In the genomic region with DNA sequence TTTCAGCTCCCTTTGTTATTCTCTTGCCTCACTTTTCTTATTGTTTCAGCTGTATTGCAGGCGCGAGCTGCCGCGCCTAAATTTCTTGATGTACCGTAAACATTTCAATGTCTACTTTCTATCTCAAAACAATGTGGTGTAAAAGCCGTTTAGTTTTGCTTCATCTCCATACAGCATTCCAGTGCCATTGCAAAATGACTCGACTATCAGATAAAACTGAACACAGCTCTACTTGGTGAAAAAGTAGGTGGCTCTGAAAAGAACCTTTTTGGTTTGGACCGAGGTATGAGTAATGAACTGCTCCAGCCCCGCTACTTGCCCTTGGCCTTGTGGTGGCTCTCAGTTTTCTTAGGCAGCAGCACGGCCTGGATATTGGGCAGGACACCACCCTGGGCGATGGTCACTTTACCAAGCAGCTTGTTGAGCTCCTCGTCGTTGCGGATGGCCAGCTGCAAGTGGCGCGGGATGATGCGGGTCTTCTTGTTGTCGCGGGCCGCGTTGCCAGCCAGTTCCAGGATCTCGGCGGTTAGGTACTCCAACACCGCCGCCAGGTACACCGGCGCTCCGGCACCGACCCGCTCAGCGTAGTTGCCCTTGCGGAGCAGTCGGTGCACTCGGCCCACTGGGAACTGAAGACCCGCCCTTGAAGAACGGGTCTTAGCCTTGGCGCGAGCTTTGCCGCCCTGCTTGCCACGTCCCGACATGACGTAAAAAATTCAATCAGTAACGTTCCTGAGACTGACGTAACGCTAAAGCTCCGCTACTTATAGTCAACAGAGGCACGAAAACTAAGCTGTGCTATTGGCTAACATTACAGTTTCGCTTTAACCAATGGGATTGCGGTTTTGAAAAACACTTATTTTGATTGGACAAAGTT, we compare ENCODE assay signal across 1 cellular context.
TF ChIP-seq lines count a peak whose summit lies in the region.

No MANE protein-coding gene starts in this region.

TF ChIP-seq in GM12878, 131 proteins besides CTCF, POLR2A, EP300 and RAD21 (continued from another document and continues in another):
- TF ChIP-seq CEBPB (IDR thresholded peaks at IDR 0.05; ENCODE audit: borderline replicate concordance in 1 of 2, low read depth in 2 of 2, low read length in 2 of 2) (no peak), MTA3 (IDR thresholded peaks at IDR 0.05; ENCODE audit: borderline replicate concordance, low read length) (peak; percentile 85; the same call in 1 of the 2 replicates), CHD1 (IDR thresholded peaks at IDR 0.05; ENCODE audit: low read depth, low read length) (peak; percentile 94), RELA (IDR thresholded peaks at IDR 0.05; ENCODE audit: borderline replicate concordance, partially characterized antibody) (peak; percentile 63), SP1 (IDR thresholded peaks at IDR 0.05; ENCODE audit: low read depth, low read length) (peak; percentile 92), RCOR1 (conservative IDR thresholded peaks at IDR 0.05; ENCODE audit: low read depth, low read length) (no peak), PAX5 (IDR thresholded peaks at IDR 0.05; ENCODE audit: borderline replicate concordance, low read depth, low read length) (no peak), NBN (IDR thresholded peaks at IDR 0.05) (peak; percentile 82), TBL1XR1 (IDR thresholded peaks at IDR 0.05; ENCODE audit: low read depth, low read length) (no peak), GABPA (IDR thresholded peaks at IDR 0.05; ENCODE audit: low read depth) (peak; percentile 14; the same call in 1 of the 2 replicates), ZZZ3 (IDR thresholded peaks at IDR 0.05; ENCODE audit: control insufficient read depth, insufficient read length, low read depth) (no peak), SRF (IDR thresholded peaks at IDR 0.05; ENCODE audit: low read depth in 2 of 2, low read length in 2 of 2) (no peak), LARP7 (IDR thresholded peaks at IDR 0.05) (0 out of 2 replicates have a peak, but pooled peaks have one; percentile 25), NR2C2 (IDR thresholded peaks at IDR 0.05; ENCODE audit: borderline replicate concordance, control insufficient read depth, insufficient read length, low read depth) (no peak), MTA2 (IDR thresholded peaks at IDR 0.05; ENCODE audit: low read depth) (0 out of 2 replicates have a peak, but pooled peaks have one; percentile 8), SIN3A (IDR thresholded peaks at IDR 0.05; ENCODE audit: low read depth, low read length) (no peak; the same call in 1 of the 2 replicates), ZNF384 (IDR thresholded peaks at IDR 0.05; ENCODE audit: borderline replicate concordance, low read depth, low read length) (no peak), ZNF24 (IDR thresholded peaks at IDR 0.05) (no peak), SMAD1 (IDR thresholded peaks at IDR 0.05; ENCODE audit: low read depth, partially characterized antibody) (peak; percentile 2), ATF7 (IDR thresholded peaks at IDR 0.05; ENCODE audit: low read depth) (peak; percentile 98)
- TF ChIP-seq, protein P1, sequence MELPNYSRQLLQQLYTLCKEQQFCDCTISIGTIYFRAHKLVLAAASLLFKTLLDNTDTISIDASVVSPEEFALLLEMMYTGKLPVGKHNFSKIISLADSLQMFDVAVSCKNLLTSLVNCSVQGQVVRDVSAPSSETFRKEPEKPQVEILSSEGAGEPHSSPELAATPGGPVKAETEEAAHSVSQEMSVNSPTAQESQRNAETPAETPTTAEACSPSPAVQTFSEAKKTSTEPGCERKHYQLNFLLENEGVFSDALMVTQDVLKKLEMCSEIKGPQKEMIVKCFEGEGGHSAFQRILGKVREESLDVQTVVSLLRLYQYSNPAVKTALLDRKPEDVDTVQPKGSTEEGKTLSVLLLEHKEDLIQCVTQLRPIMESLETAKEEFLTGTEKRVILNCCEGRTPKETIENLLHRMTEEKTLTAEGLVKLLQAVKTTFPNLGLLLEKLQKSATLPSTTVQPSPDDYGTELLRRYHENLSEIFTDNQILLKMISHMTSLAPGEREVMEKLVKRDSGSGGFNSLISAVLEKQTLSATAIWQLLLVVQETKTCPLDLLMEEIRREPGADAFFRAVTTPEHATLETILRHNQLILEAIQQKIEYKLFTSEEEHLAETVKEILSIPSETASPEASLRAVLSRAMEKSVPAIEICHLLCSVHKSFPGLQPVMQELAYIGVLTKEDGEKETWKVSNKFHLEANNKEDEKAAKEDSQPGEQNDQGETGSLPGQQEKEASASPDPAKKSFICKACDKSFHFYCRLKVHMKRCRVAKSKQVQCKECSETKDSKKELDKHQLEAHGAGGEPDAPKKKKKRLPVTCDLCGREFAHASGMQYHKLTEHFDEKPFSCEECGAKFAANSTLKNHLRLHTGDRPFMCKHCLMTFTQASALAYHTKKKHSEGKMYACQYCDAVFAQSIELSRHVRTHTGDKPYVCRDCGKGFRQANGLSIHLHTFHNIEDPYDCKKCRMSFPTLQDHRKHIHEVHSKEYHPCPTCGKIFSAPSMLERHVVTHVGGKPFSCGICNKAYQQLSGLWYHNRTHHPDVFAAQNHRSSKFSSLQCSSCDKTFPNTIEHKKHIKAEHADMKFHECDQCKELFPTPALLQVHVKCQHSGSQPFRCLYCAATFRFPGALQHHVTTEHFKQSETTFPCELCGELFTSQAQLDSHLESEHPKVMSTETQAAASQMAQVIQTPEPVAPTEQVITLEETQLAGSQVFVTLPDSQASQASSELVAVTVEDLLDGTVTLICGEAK (IDR thresholded peaks at IDR 0.05; ENCODE audit: borderline replicate concordance) = no peak; the same call in 1 of the 2 replicates
- TF ChIP-seq, protein P2, sequence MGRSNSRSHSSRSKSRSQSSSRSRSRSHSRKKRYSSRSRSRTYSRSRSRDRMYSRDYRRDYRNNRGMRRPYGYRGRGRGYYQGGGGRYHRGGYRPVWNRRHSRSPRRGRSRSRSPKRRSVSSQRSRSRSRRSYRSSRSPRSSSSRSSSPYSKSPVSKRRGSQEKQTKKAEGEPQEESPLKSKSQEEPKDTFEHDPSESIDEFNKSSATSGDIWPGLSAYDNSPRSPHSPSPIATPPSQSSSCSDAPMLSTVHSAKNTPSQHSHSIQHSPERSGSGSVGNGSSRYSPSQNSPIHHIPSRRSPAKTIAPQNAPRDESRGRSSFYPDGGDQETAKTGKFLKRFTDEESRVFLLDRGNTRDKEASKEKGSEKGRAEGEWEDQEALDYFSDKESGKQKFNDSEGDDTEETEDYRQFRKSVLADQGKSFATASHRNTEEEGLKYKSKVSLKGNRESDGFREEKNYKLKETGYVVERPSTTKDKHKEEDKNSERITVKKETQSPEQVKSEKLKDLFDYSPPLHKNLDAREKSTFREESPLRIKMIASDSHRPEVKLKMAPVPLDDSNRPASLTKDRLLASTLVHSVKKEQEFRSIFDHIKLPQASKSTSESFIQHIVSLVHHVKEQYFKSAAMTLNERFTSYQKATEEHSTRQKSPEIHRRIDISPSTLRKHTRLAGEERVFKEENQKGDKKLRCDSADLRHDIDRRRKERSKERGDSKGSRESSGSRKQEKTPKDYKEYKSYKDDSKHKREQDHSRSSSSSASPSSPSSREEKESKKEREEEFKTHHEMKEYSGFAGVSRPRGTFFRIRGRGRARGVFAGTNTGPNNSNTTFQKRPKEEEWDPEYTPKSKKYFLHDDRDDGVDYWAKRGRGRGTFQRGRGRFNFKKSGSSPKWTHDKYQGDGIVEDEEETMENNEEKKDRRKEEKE (IDR thresholded peaks at IDR 0.05) = no peak
- TF ChIP-seq, protein P3, sequence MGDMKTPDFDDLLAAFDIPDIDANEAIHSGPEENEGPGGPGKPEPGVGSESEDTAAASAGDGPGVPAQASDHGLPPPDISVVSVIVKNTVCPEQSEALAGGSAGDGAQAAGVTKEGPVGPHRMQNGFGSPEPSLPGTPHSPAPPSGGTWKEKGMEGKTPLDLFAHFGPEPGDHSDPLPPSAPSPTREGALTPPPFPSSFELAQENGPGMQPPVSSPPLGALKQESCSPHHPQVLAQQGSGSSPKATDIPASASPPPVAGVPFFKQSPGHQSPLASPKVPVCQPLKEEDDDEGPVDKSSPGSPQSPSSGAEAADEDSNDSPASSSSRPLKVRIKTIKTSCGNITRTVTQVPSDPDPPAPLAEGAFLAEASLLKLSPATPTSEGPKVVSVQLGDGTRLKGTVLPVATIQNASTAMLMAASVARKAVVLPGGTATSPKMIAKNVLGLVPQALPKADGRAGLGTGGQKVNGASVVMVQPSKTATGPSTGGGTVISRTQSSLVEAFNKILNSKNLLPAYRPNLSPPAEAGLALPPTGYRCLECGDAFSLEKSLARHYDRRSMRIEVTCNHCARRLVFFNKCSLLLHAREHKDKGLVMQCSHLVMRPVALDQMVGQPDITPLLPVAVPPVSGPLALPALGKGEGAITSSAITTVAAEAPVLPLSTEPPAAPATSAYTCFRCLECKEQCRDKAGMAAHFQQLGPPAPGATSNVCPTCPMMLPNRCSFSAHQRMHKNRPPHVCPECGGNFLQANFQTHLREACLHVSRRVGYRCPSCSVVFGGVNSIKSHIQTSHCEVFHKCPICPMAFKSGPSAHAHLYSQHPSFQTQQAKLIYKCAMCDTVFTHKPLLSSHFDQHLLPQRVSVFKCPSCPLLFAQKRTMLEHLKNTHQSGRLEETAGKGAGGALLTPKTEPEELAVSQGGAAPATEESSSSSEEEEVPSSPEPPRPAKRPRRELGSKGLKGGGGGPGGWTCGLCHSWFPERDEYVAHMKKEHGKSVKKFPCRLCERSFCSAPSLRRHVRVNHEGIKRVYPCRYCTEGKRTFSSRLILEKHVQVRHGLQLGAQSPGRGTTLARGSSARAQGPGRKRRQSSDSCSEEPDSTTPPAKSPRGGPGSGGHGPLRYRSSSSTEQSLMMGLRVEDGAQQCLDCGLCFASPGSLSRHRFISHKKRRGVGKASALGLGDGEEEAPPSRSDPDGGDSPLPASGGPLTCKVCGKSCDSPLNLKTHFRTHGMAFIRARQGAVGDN (IDR thresholded peaks at IDR 0.05) = 0 out of 2 replicates have a peak, but pooled peaks have one; percentile 38
- TF ChIP-seq, protein P4, sequence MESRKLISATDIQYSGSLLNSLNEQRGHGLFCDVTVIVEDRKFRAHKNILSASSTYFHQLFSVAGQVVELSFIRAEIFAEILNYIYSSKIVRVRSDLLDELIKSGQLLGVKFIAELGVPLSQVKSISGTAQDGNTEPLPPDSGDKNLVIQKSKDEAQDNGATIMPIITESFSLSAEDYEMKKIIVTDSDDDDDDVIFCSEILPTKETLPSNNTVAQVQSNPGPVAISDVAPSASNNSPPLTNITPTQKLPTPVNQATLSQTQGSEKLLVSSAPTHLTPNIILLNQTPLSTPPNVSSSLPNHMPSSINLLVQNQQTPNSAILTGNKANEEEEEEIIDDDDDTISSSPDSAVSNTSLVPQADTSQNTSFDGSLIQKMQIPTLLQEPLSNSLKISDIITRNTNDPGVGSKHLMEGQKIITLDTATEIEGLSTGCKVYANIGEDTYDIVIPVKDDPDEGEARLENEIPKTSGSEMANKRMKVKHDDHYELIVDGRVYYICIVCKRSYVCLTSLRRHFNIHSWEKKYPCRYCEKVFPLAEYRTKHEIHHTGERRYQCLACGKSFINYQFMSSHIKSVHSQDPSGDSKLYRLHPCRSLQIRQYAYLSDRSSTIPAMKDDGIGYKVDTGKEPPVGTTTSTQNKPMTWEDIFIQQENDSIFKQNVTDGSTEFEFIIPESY (IDR thresholded peaks at IDR 0.05) = no peak
- TF ChIP-seq, protein P5, sequence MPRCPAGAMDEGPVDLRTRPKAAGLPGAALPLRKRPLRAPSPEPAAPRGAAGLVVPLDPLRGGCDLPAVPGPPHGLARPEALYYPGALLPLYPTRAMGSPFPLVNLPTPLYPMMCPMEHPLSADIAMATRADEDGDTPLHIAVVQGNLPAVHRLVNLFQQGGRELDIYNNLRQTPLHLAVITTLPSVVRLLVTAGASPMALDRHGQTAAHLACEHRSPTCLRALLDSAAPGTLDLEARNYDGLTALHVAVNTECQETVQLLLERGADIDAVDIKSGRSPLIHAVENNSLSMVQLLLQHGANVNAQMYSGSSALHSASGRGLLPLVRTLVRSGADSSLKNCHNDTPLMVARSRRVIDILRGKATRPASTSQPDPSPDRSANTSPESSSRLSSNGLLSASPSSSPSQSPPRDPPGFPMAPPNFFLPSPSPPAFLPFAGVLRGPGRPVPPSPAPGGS (IDR thresholded peaks at IDR 0.05; ENCODE audit: borderline replicate concordance, insufficient read depth, low read depth, low read length, poor library complexity, severe bottlenecking) = no peak
- TF ChIP-seq, protein P6, sequence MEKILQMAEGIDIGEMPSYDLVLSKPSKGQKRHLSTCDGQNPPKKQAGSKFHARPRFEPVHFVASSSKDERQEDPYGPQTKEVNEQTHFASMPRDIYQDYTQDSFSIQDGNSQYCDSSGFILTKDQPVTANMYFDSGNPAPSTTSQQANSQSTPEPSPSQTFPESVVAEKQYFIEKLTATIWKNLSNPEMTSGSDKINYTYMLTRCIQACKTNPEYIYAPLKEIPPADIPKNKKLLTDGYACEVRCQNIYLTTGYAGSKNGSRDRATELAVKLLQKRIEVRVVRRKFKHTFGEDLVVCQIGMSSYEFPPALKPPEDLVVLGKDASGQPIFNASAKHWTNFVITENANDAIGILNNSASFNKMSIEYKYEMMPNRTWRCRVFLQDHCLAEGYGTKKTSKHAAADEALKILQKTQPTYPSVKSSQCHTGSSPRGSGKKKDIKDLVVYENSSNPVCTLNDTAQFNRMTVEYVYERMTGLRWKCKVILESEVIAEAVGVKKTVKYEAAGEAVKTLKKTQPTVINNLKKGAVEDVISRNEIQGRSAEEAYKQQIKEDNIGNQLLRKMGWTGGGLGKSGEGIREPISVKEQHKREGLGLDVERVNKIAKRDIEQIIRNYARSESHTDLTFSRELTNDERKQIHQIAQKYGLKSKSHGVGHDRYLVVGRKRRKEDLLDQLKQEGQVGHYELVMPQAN (conservative IDR thresholded peaks at IDR 0.05) = peak; percentile 8; the same call in 1 of the 2 replicates
- TF ChIP-seq, protein P7, sequence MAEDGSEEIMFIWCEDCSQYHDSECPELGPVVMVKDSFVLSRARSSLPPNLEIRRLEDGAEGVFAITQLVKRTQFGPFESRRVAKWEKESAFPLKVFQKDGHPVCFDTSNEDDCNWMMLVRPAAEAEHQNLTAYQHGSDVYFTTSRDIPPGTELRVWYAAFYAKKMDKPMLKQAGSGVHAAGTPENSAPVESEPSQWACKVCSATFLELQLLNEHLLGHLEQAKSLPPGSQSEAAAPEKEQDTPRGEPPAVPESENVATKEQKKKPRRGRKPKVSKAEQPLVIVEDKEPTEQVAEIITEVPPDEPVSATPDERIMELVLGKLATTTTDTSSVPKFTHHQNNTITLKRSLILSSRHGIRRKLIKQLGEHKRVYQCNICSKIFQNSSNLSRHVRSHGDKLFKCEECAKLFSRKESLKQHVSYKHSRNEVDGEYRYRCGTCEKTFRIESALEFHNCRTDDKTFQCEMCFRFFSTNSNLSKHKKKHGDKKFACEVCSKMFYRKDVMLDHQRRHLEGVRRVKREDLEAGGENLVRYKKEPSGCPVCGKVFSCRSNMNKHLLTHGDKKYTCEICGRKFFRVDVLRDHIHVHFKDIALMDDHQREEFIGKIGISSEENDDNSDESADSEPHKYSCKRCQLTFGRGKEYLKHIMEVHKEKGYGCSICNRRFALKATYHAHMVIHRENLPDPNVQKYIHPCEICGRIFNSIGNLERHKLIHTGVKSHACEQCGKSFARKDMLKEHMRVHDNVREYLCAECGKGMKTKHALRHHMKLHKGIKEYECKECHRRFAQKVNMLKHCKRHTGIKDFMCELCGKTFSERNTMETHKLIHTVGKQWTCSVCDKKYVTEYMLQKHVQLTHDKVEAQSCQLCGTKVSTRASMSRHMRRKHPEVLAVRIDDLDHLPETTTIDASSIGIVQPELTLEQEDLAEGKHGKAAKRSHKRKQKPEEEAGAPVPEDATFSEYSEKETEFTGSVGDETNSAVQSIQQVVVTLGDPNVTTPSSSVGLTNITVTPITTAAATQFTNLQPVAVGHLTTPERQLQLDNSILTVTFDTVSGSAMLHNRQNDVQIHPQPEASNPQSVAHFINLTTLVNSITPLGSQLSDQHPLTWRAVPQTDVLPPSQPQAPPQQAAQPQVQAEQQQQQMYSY (CRISPR knock-in tag; IDR thresholded peaks at IDR 0.05) = no peak
- TF ChIP-seq, protein P8, sequence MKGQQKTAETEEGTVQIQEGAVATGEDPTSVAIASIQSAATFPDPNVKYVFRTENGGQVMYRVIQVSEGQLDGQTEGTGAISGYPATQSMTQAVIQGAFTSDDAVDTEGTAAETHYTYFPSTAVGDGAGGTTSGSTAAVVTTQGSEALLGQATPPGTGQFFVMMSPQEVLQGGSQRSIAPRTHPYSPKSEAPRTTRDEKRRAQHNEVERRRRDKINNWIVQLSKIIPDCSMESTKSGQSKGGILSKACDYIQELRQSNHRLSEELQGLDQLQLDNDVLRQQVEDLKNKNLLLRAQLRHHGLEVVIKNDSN (IDR thresholded peaks at IDR 0.05; ENCODE audit: borderline replicate concordance, extremely low read length, insufficient read depth, low read depth, low read length) = no peak
